In genomic region chr1:2236695-2237677, GRCh38 we compare ENCODE assay signal across 1 cellular context.
A peak's percentile ranks its signal among the peaks of the same experiment; 100 is the strongest.
TF ChIP-seq lines count a peak whose summit lies in the region.

No MANE protein-coding gene starts in this region.

TF ChIP-seq in HEK293, 187 proteins besides CTCF, POLR2A, EP300 and RAD21 (continued from another document):
- TF ChIP-seq ZIC2 (tag by site-specific recombination; IDR thresholded peaks at IDR 0.05) = peak; percentile 96
- TF ChIP-seq ZFHX2 (tag by site-specific recombination; conservative IDR thresholded peaks at IDR 0.05) = peak; percentile 65; the same call in 1 of the 2 replicates
- TF ChIP-seq ZNF280C (tag by site-specific recombination; IDR thresholded peaks at IDR 0.05) = no peak
- peak; percentile 11; the same call in 1 of the 2 replicates for TF ChIP-seq ZNF394 (tag by site-specific recombination; IDR thresholded peaks at IDR 0.05; ENCODE audit: borderline replicate concordance)
- TF ChIP-seq ZNF600 (tag by site-specific recombination; IDR thresholded peaks at IDR 0.05) = peak; percentile 98
- peak; percentile 44 for TF ChIP-seq GLIS2 (tag by site-specific recombination; IDR thresholded peaks at IDR 0.05)
- peak; percentile 74 for TF ChIP-seq EGR2 (tag by site-specific recombination; IDR thresholded peaks at IDR 0.05; ENCODE audit: low read depth)
- TF ChIP-seq ZNF341 (tag by site-specific recombination; IDR thresholded peaks at IDR 0.05; ENCODE audit: low read depth) = 0 out of 2 replicates have a peak, but pooled peaks have one; percentile 6
- TF ChIP-seq ZSCAN30 (tag by site-specific recombination; IDR thresholded peaks at IDR 0.05) = no peak
- peak; percentile 59; the same call in 1 of the 2 replicates for TF ChIP-seq ZNF223 (tag by site-specific recombination; IDR thresholded peaks at IDR 0.05)
- TF ChIP-seq GLIS1 (tag by site-specific recombination; IDR thresholded peaks at IDR 0.05) = peak; percentile 12; the same call in 1 of the 2 replicates
- TF ChIP-seq ZSCAN4 (tag by site-specific recombination; IDR thresholded peaks at IDR 0.05) = no peak
- TF ChIP-seq WT1 (tag by site-specific recombination; IDR thresholded peaks at IDR 0.05) = peak; percentile 72
- TF ChIP-seq ZNF645 (tag by site-specific recombination; IDR thresholded peaks at IDR 0.05) = no peak
- peak; percentile 90 for TF ChIP-seq TCF7L2 (IDR thresholded peaks at IDR 0.05; ENCODE audit: borderline replicate concordance, low read depth, low read length)
- TF ChIP-seq ZNF518A (tag by site-specific recombination; conservative IDR thresholded peaks at IDR 0.05; ENCODE audit: low read depth) = no peak
- TF ChIP-seq ZNF138 (tag by site-specific recombination; IDR thresholded peaks at IDR 0.05; ENCODE audit: borderline replicate concordance) = no peak
- TF ChIP-seq ZNF610 (tag by site-specific recombination; IDR thresholded peaks at IDR 0.05; ENCODE audit: borderline replicate concordance) = no peak
- no peak for TF ChIP-seq ZNF18 (tag by site-specific recombination; IDR thresholded peaks at IDR 0.05)
- TF ChIP-seq ZNF623 (tag by site-specific recombination; IDR thresholded peaks at IDR 0.05) = no peak
- TF ChIP-seq ZNF133 (tag by site-specific recombination; IDR thresholded peaks at IDR 0.05) = no peak
- no peak for TF ChIP-seq ZNF561 (tag by site-specific recombination; IDR thresholded peaks at IDR 0.05; ENCODE audit: borderline replicate concordance)
- no peak for TF ChIP-seq ZBTB26 (tag by site-specific recombination; optimal IDR thresholded peaks at IDR 0.05)
- TF ChIP-seq KLF16 (tag by site-specific recombination; IDR thresholded peaks at IDR 0.05) = no peak
- peak; percentile 88 for TF ChIP-seq HIC1 (tag by site-specific recombination; IDR thresholded peaks at IDR 0.05)
- peak; percentile 68 for TF ChIP-seq KLF1 (tag by site-specific recombination; IDR thresholded peaks at IDR 0.05)
